Comparison of ENCODE assay signal across 11 cellular contexts in the genomic region with DNA sequence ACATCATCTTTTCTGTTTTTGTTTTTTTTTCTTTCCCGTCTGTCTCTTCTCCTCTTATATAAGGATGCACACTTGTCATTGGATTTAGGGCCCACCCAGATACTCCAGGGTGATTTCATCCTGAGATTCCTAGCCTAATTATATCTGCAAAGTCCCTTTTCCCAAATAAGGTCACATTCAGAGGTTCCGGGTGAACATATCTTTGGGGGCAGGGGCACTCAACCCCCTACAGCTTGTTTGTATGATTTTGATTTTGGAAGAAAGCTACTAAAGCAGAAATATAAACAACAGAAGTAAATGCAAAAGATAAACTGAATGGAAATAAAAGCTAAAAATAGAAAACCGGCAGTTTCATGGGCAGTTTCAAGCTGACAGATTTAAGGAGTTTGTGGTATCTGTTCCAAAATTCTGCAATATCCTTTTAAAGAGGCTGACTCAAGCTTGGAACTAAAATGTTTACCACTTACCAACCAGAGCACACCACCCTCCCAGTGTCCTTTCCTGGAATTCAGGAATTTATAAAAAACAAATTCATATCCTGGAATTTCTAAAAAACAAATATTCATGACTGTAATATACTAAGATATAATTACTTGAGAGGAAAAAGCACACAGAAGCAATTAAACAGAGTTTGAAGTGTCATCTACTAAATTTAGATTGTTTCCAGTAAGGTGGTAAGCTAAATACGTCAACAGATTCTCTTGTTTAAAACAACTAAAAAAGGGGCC.
DNase-seq lines count a peak whose midpoint lies in the region; ATAC-seq and TF ChIP-seq lines count a peak whose summit lies in the region.
"Had no signal": no experiment of that assay in that cellular context is flagged by ENCODE, and none has a peak within 500 bp of the region (broad histone marks: within the 10 kb centered on the region; RNA-seq: fewer than 3 reads in every experiment).

No MANE protein-coding gene starts in this region.

- peaks cover 14 to 36% (median 24%) of the 10 kb centered on the region in 4 donors for H3K4me1 ChIP-seq in upper lobe of left lung

- peak in 1 of 2 donors; percentile 70 for ATAC-seq in activated T-cell treated with anti-CD3 and anti-CD28 coated beads, Interleukin-2, amount 50 U/mL, for 72 hours (replicated peaks in 1 of 2)
- peak; percentile 72 for ATAC-seq in upper lobe of left lung (ENCODE audit: low FRiP score in 2 of 2)
- ATAC-seq: CD8-positive, alpha-beta T cell; esophagus mucosa; naive thymus-derived CD4-positive, alpha-beta T cell had no signal

- H3K27ac ChIP-seq in upper lobe of left lung, result peak overlapping the region; percentile 31 to 64 (median 49)

- peak in 2 of 4 donors; percentile 15 to 57 for TF ChIP-seq EP300 in upper lobe of left lung (IDR thresholded peaks at IDR 0.05)

- no peak for TF ChIP-seq CTCF in upper lobe of left lung (IDR thresholded peaks at IDR 0.05)

- H3K27me3 ChIP-seq in upper lobe of left lung, result no peaks in the 10 kb centered on the region

- no peak for TF ChIP-seq POLR2A in upper lobe of left lung (IDR thresholded peaks at IDR 0.05)

- WGBS in upper lobe of left lung, 2 donors, result 19 to 37% methylated on average over 4 of the region's 4 CpGs

- no peaks in the 10 kb centered on the region for H3K27me3 Mint-ChIP-seq in activated T-cell treated with anti-CD3 and anti-CD28 coated beads, Interleukin-2, amount 50 U/mL, for 72 hours (ENCODE audit: low read depth)
- H3K27me3 Mint-ChIP-seq: naive thymus-derived CD4-positive, alpha-beta T cell had no signal

- H3K9me3 ChIP-seq in upper lobe of left lung, result no peaks in the 10 kb centered on the region

- DNase-seq in activated T-cell treated with anti-CD3 and anti-CD28 coated beads, Interleukin-2, amount 50 U/mL, for 72 hours, result no peak
- DNase-seq in activated T-cell treated with anti-CD3 and anti-CD28 coated beads, Interleukin-2, amount 50 U/mL, for 48 hours, result no peak
- peak; percentile 91 for DNase-seq in amniotic epithelial cell (ENCODE audit: low read depth)
- DNase-seq in iris pigment epithelial cell (ENCODE audit: low read depth), result peak; percentile 66
- no peak for DNase-seq in upper lobe of left lung
- DNase-seq in NCI-H1048 (lab: John Stamatoyannopoulos, UW), result no peak
- no peak for DNase-seq in HPDE6-E6E7 (ENCODE audit: extremely low spot score)
- DNase-seq in stimulated activated naive CD4-positive, alpha-beta T cell (lab: John Stamatoyannopoulos, UW), result no peak
- DNase-seq: CD8-positive, alpha-beta T cell; naive thymus-derived CD4-positive, alpha-beta T cell had no signal

- no peaks in the 10 kb centered on the region for H3K9me3 Mint-ChIP-seq in activated T-cell treated with anti-CD3 and anti-CD28 coated beads, Interleukin-2, amount 50 U/mL, for 72 hours
- H3K9me3 Mint-ChIP-seq: CD8-positive, alpha-beta T cell had no signal

- no peaks in the 10 kb centered on the region for H3K36me3 Mint-ChIP-seq in activated T-cell treated with anti-CD3 and anti-CD28 coated beads, Interleukin-2, amount 50 U/mL, for 72 hours (ENCODE audit: insufficient read depth in 2 of 2)
- H3K36me3 Mint-ChIP-seq: CD8-positive, alpha-beta T cell; naive thymus-derived CD4-positive, alpha-beta T cell had no signal

- no peak overlapping the region for H3K4me3 ChIP-seq in upper lobe of left lung

- peaks cover 39% of the 10 kb centered on the region for H3K4me1 Mint-ChIP-seq in activated T-cell treated with anti-CD3 and anti-CD28 coated beads, Interleukin-2, amount 50 U/mL, for 72 hours (ENCODE audit: low read depth)

- peak overlapping the region; percentile 23 to 54 for H3K4me3 Mint-ChIP-seq in activated T-cell treated with anti-CD3 and anti-CD28 coated beads, Interleukin-2, amount 50 U/mL, for 72 hours
- H3K4me3 Mint-ChIP-seq: CD8-positive, alpha-beta T cell had no signal

- H3K27ac Mint-ChIP-seq in activated T-cell treated with anti-CD3 and anti-CD28 coated beads, Interleukin-2, amount 50 U/mL, for 72 hours, result peak overlapping the region; percentile 66
- H3K27ac Mint-ChIP-seq: CD8-positive, alpha-beta T cell had no signal

- no peaks in the 10 kb centered on the region for H3K36me3 ChIP-seq in upper lobe of left lung

Comparison
In these comparisons a context has a peak if more than half of its experiments do, and no peak if none do; other contexts are left out.
1. DNase-seq: peak in amniotic epithelial cell (single experiment) and iris pigment epithelial cell (single experiment); none in activated T-cell treated with anti-CD3 and anti-CD28 coated beads, Interleukin-2, amount 50 U/mL, for 72 hours (0 of 2), activated T-cell treated with anti-CD3 and anti-CD28 coated beads, Interleukin-2, amount 50 U/mL, for 48 hours (0 of 2), upper lobe of left lung (0 of 2), NCI-H1048 (single experiment), HPDE6-E6E7 (single experiment) and stimulated activated naive CD4-positive, alpha-beta T cell (0 of 6).